Comparison of ENCODE assay signal across 1 cellular context in genomic region chr9:34629492-34629809, GRCh38.
TF ChIP-seq lines count a peak whose summit lies in the region.

No MANE protein-coding gene starts in this region.

TF ChIP-seq in H1, 55 proteins besides CTCF, POLR2A, EP300 and RAD21:
- TF ChIP-seq ATF3 (IDR thresholded peaks at IDR 0.05; ENCODE audit: insufficient read depth, low read depth, low read length) (no peak), GABPA (IDR thresholded peaks at IDR 0.05; ENCODE audit: borderline replicate concordance, insufficient read depth, low read length) (no peak), SUZ12 (IDR thresholded peaks at IDR 0.05; ENCODE audit: low read length) (peak; percentile 6; the same call in 1 of the 2 replicates), USF2 (IDR thresholded peaks at IDR 0.05; ENCODE audit: low read length) (no peak), SIRT6 (IDR thresholded peaks at IDR 0.05; ENCODE audit: low read length) (no peak)
TF ChIP-seq in H1: peak in this region for 1.
